In the genomic region with DNA sequence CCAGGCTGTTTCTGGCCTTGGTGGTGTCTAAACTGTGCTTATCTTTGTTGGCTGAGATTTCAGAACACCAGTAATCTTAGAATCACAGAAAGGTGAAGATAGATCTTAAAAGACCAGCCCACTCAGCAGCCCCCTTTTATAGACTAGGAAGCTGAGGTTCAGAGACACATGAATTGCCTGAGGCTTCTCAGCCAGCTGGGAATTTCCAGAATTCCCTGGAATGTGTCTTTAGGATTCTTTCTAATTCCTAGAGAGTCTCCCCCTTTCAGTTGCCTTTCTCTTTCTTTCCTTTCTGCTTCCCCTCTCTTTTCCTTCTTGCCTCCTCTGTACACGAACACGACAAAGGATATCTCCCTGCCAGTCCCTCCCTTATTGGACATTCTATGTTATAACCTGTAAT, we compare ENCODE assay signal across 23 cellular contexts. TPM values are rescaled to one million over a fixed set of nuclear protein-coding genes. Genes with fewer than 3 reads are reported as not detected.
"Had no signal": no experiment of that assay in that cellular context is flagged by ENCODE, and none has a peak within 500 bp of the region (broad histone marks: within the 10 kb centered on the region; RNA-seq: fewer than 3 reads in every experiment).

No MANE protein-coding gene starts in this region.

- H3K27me3 ChIP-seq: brain microvascular endothelial cell, cardiac muscle cell had no signal

- H3K36me3 Mint-ChIP-seq: activated naive CD8-positive, alpha-beta T cell; WTC11 had no signal

- H3K27ac Mint-ChIP-seq: activated CD8-positive, alpha-beta T cell treated with anti-CD3 and anti-CD28 coated beads, Interleukin-2, amount 10 ng/mL, durations not matched to agents 7 days and 5 days; activated naive CD8-positive, alpha-beta T cell; T-helper 1 cell treated with Interleukin-12 subunit alpha and Interleukin-12 subunit beta and Interleukin-4 antibody, amounts not matched to agents 30 μg/mL and 1 μg/mL, for 36 hours had no signal

- H3K4me3 ChIP-seq: cardiac muscle cell, SK-N-MC had no signal

- H3K4me3 Mint-ChIP-seq: activated CD8-positive, alpha-beta T cell treated with anti-CD3 and anti-CD28 coated beads, Interleukin-2, amount 10 ng/mL, durations not matched to agents 7 days and 5 days; activated naive CD8-positive, alpha-beta T cell; T-helper 1 cell treated with Interleukin-12 subunit alpha and Interleukin-12 subunit beta and Interleukin-4 antibody, amounts not matched to agents 30 μg/mL and 1 μg/mL, for 36 hours; WTC11 had no signal

- DNase-seq: activated CD4-positive, alpha-beta T cell treated with anti-CD3 and anti-CD28 coated beads for 48 hours; activated CD4-positive, alpha-beta T cell treated with anti-CD3 and anti-CD28 coated beads, Interleukin-2, amount 50 U/mL, for 4 hours; activated CD4-positive, CD25-positive, alpha-beta regulatory T cell treated with anti-CD3 and anti-CD28 coated beads, Interleukin-2, amount 50 U/mL, for 72 hours; activated CD8-positive, alpha-beta memory T cell treated with anti-CD3 and anti-CD28 coated beads, Interleukin-2, amount 50 U/mL, for 48 hours; activated CD8-positive, alpha-beta T cell treated with anti-CD3 and anti-CD28 coated beads, Interleukin-2, amount 10 ng/mL, durations not matched to agents 7 days and 5 days; activated naive CD4-positive, alpha-beta T cell treated with Interleukin-2 at 50 U/mL for 16 hours; activated T-cell treated with anti-CD3 and anti-CD28 coated beads, Interleukin-2, amount 50 U/mL, for 1 hour; brain microvascular endothelial cell; MM.1S; NCI-H1105; NCI-H1436; NCI-H187; NCI-H2081; NCI-H446; NCI-H524; PC-3; SHP77 treated with DMSO at 0.1 percent for 48 hours; T-helper 9 cell had no signal

- H3K27ac ChIP-seq: brain microvascular endothelial cell, cardiac muscle cell, SK-N-MC had no signal

- H3K9me3 Mint-ChIP-seq: T-helper 1 cell treated with Interleukin-12 subunit alpha and Interleukin-12 subunit beta and Interleukin-4 antibody, amounts not matched to agents 30 μg/mL and 1 μg/mL, for 36 hours; WTC11 had no signal

- H3K36me3 ChIP-seq: brain microvascular endothelial cell, cardiac muscle cell had no signal

- ATAC-seq: activated CD8-positive, alpha-beta T cell treated with anti-CD3 and anti-CD28 coated beads, Interleukin-2, amount 10 ng/mL, durations not matched to agents 7 days and 5 days; PC-3; WTC11 had no signal

RNA-seq across cellular contexts. Expression of gene ANKUB1, which starts 19.5 kb away (rescaled TPM):
- total RNA-seq: activated CD8-positive, alpha-beta T cell treated with anti-CD3 and anti-CD28 coated beads, Interleukin-2, amount 10 ng/mL, durations not matched to agents 7 days and 5 days; cardiac muscle cell; PC-3; WTC11 had no signal
- polyA plus RNA-seq: cardiac muscle cell had no signal
